34 cellular contexts compared by ENCODE assay signal in genomic region chr1:4600615-4601460, GRCh38. TPM values are rescaled to one million over a fixed set of nuclear protein-coding genes. Genes with fewer than 3 reads are reported as not detected.
"Had no signal": no experiment of that assay in that cellular context is flagged by ENCODE, and none has a peak within 500 bp of the region (broad histone marks: within the 10 kb centered on the region; RNA-seq: fewer than 3 reads in every experiment).

No MANE protein-coding gene starts in this region.

- H3K9me3 ChIP-seq: esophagus muscularis mucosa, heart left ventricle, right atrium auricular region, tibial artery had no signal

- DNase-seq: activated CD4-positive, alpha-beta T cell treated with anti-CD3 and anti-CD28 coated beads for 48 hours; activated CD4-positive, alpha-beta T cell treated with anti-CD3 and anti-CD28 coated beads, Interleukin-2, amount 50 U/mL, for 48 hours; activated CD8-positive, alpha-beta memory T cell treated with anti-CD3 and anti-CD28 coated beads, Interleukin-2, amount 50 U/mL, for 48 hours; activated gamma-delta T cell treated with Interleukin-2 at 50 U/mL for 16 hours; activated naive CD4-positive, alpha-beta T cell treated with anti-CD3 and anti-CD28 coated beads, Interleukin-2, amount 50 U/mL, for 16 hours; activated T-cell treated with anti-CD3 and anti-CD28 coated beads, Interleukin-2, amount 50 U/mL, for 24 hours; amniotic stem cell; brain microvascular endothelial cell; caudate nucleus; foreskin keratinocyte; heart left ventricle; hypothalamus; immature natural killer cell; kidney glomerular epithelial cell; mesendoderm; stimulated activated CD4-positive, alpha-beta T cell treated with anti-CD3 and anti-CD28 coated beads, Interleukin-12 subunit alpha, Interleukin-12 subunit beta, amount 100 ng/mL, for 4 hours; stimulated activated CD4-positive, alpha-beta T cell treated with anti-CD3 and anti-CD28 coated beads, Interleukin-4, amount 100 ng/mL, for 1 hour; stimulated activated naive CD8-positive, alpha-beta T cell treated with anti-CD3 and anti-CD28 coated beads, Interleukin-15, amount 100 ng/mL, for 72 hours; SW 1271; T1000; WERI-Rb-1 had no signal

- H3K27ac ChIP-seq: brain microvascular endothelial cell, esophagus muscularis mucosa, foreskin keratinocyte, heart left ventricle, parathyroid adenoma, right atrium auricular region, tibial artery, WERI-Rb-1 had no signal

- FAIRE-seq: astrocyte had no signal

- H3K9ac ChIP-seq: parathyroid adenoma had no signal

- H2AFZ ChIP-seq: parathyroid adenoma had no signal

- H3K4me3 Mint-ChIP-seq: activated T-cell treated with anti-CD3 and anti-CD28 coated beads, Interleukin-2, amount 50 U/mL, for 24 hours; immature natural killer cell; nephron; stimulated activated naive CD8-positive, alpha-beta T cell treated with anti-CD3 and anti-CD28 coated beads, Interleukin-15, amount 100 ng/mL, for 72 hours; T-helper 1 cell treated with Interleukin-12 subunit alpha and Interleukin-12 subunit beta and Interleukin-4 antibody, amounts not matched to agents 30 μg/mL and 1 μg/mL, for 36 hours had no signal

- H3K27ac Mint-ChIP-seq: activated T-cell treated with anti-CD3 and anti-CD28 coated beads, Interleukin-2, amount 50 U/mL, for 24 hours; immature natural killer cell; nephron; stimulated activated naive CD8-positive, alpha-beta T cell treated with anti-CD3 and anti-CD28 coated beads, Interleukin-15, amount 100 ng/mL, for 72 hours; T-helper 1 cell treated with Interleukin-12 subunit alpha and Interleukin-12 subunit beta and Interleukin-4 antibody, amounts not matched to agents 30 μg/mL and 1 μg/mL, for 36 hours had no signal

- ATAC-seq: activated CD4-positive, CD25-positive, alpha-beta regulatory T cell treated with anti-CD3 and anti-CD28 coated beads, Interleukin-2, amount 50 U/mL, for 24 hours; foreskin keratinocyte; heart left ventricle; left lobe of liver; stimulated activated naive CD8-positive, alpha-beta T cell treated with anti-CD3 and anti-CD28 coated beads, Interleukin-15, amount 100 ng/mL, for 72 hours had no signal

- H3K36me3 Mint-ChIP-seq: immature natural killer cell had no signal

- H3K4me1 ChIP-seq: esophagus muscularis mucosa, heart left ventricle, parathyroid adenoma, right atrium auricular region, tibial artery had no signal

- H3K79me2 ChIP-seq: parathyroid adenoma had no signal

- H3K27me3 ChIP-seq: brain microvascular endothelial cell, foreskin keratinocyte, right atrium auricular region had no signal

- H3K4me3 ChIP-seq: esophagus muscularis mucosa, heart left ventricle, lung, right atrium auricular region, tibial artery had no signal

- H3K4me1 Mint-ChIP-seq: immature natural killer cell; stimulated activated naive CD8-positive, alpha-beta T cell treated with anti-CD3 and anti-CD28 coated beads, Interleukin-15, amount 100 ng/mL, for 72 hours had no signal

- H3K9me3 Mint-ChIP-seq: activated T-cell treated with anti-CD3 and anti-CD28 coated beads, Interleukin-2, amount 50 U/mL, for 24 hours; immature natural killer cell; nephron; stimulated activated naive CD8-positive, alpha-beta T cell treated with anti-CD3 and anti-CD28 coated beads, Interleukin-15, amount 100 ng/mL, for 72 hours; T-helper 1 cell treated with Interleukin-12 subunit alpha and Interleukin-12 subunit beta and Interleukin-4 antibody, amounts not matched to agents 30 μg/mL and 1 μg/mL, for 36 hours had no signal

- H3K36me3 ChIP-seq: brain microvascular endothelial cell, esophagus muscularis mucosa, heart left ventricle, right atrium auricular region, tibial artery, WERI-Rb-1 had no signal

RNA-seq across cellular contexts. Expression of gene AJAP1, which starts 53.6 kb away (rescaled TPM):
- total RNA-seq: activated CD8-positive, alpha-beta memory T cell treated with anti-CD3 and anti-CD28 coated beads for 36 hours; chondrocyte; pulmonary artery endothelial cell had no signal
- polyA plus RNA-seq: immature natural killer cell had no signal
